ENCODE assay signal across 9 cellular contexts in the genomic region with DNA sequence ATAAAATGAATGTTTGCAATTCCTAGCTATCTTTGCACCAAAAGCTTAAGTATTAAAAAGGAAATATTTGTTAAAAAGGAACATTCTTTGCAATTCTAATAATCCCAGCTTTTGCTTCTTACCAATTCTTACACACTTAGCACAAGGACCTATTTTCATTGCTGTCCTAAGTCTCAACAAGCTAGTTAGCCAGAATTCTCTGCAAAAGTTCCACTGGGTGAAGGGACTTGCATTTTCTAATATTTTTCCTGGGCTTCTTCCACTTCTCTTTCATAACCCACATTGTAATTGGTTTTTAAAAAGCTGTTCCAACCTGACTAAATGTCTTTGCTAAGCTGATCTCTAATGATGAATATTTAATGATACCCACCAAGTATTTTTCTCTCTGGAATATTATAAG.
"Had no signal": no experiment of that assay in that cellular context is flagged by ENCODE, and none has a peak within 500 bp of the region (broad histone marks: within the 10 kb centered on the region; RNA-seq: fewer than 3 reads in every experiment).

No MANE protein-coding gene starts in this region.

- DNase-seq: GM23248, GOT3, H7, H9, HCEC 1CT, HFFc6 had no signal

- H3K4me1 ChIP-seq: HAP-1 had no signal

- H3K9me3 ChIP-seq: HAP-1 had no signal

- H3K27ac ChIP-seq: GM23248 had no signal

- H3K9ac ChIP-seq: GM23248 had no signal

- H3K36me3 ChIP-seq: HAP-1 had no signal

- ATAC-seq: GM23338, HCT116 had no signal

- H3K4me3 ChIP-seq: GM23248, GM23338, HAP-1 had no signal
